Comparison of ENCODE assay signal across 18 cellular contexts in the genomic region with DNA sequence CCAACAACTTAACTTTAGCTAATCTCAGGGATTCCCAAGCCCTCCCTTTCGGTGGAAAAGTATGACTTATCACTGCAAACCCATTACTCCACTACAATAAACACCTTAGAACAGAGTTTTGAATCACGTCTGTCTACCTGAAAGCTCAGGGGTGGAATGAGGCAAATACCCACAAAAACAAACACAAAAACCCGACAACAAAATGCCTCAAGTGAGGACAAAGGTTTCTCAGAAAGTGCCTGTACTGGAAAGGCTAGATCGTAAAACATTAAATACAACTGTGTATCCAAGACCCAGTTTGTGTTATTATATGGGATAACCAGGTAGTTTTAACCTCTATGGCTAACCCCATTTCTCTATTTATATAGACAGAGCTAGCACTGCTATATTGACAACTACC. TPM values are rescaled to one million over a fixed set of nuclear protein-coding genes. Genes with fewer than 3 reads are reported as not detected.
"Had no signal": no experiment of that assay in that cellular context is flagged by ENCODE, and none has a peak within 500 bp of the region (broad histone marks: within the 10 kb centered on the region; RNA-seq: fewer than 3 reads in every experiment).

No MANE protein-coding gene starts in this region.

- H3K9me3 Mint-ChIP-seq: activated naive CD8-positive, alpha-beta T cell treated with anti-CD3 and anti-CD28 coated beads for 36 hours; activated T-cell treated with anti-CD3 and anti-CD28 coated beads, Interleukin-2, amount 50 U/mL, for 4 hours; effector memory CD8-positive, alpha-beta T cell; neural progenitor cell; T-helper 2 cell treated with Interferon-gamma antibody and Interleukin-4, amounts not matched to agents 5 μg/mL and 100 μg/mL, for 36 hours had no signal

- H3K4me1 ChIP-seq: gastroesophageal sphincter, sigmoid colon had no signal

- ATAC-seq: activated T-cell treated with anti-CD3 and anti-CD28 coated beads, Interleukin-2, amount 50 U/mL, for 4 hours; effector memory CD8-positive, alpha-beta T cell; gastroesophageal sphincter; heart right ventricle; lower lobe of right lung had no signal

- H3K4me3 ChIP-seq: gastroesophageal sphincter, heart right ventricle, lower lobe of right lung, neural progenitor cell, sigmoid colon, spleen, thyroid gland had no signal

- H3K27me3 ChIP-seq: brain microvascular endothelial cell, gastroesophageal sphincter, heart right ventricle, neural progenitor cell, sigmoid colon, spleen, thyroid gland had no signal

- DNase-seq: activated gamma-delta T cell treated with Interleukin-2 at 50 U/mL for 16 hours; activated naive CD8-positive, alpha-beta T cell treated with anti-CD3 and anti-CD28 coated beads for 36 hours; activated T-cell treated with anti-CD3 and anti-CD28 coated beads, Interleukin-2, amount 50 U/mL, for 4 hours; anterior cingulate cortex; brain microvascular endothelial cell; dermis blood vessel endothelial cell; effector memory CD8-positive, alpha-beta T cell; heart right ventricle; lower lobe of right lung; spleen; SW 1271; thyroid gland had no signal

- H3K27me3 Mint-ChIP-seq: activated naive CD8-positive, alpha-beta T cell treated with anti-CD3 and anti-CD28 coated beads for 36 hours; effector memory CD8-positive, alpha-beta T cell had no signal

- H3K27ac ChIP-seq: brain microvascular endothelial cell, epithelial cell of prostate, gastroesophageal sphincter, heart right ventricle, lower lobe of right lung, neural progenitor cell, sigmoid colon, spleen, thyroid gland had no signal

- H3K4me3 Mint-ChIP-seq: activated naive CD8-positive, alpha-beta T cell treated with anti-CD3 and anti-CD28 coated beads for 36 hours; activated T-cell treated with anti-CD3 and anti-CD28 coated beads, Interleukin-2, amount 50 U/mL, for 4 hours; effector memory CD8-positive, alpha-beta T cell; neural progenitor cell; T-helper 2 cell treated with Interferon-gamma antibody and Interleukin-4, amounts not matched to agents 5 μg/mL and 100 μg/mL, for 36 hours had no signal

- H3K9me3 ChIP-seq: gastroesophageal sphincter, heart right ventricle, lower lobe of right lung, sigmoid colon, spleen, thyroid gland had no signal

- H3K27ac Mint-ChIP-seq: activated naive CD8-positive, alpha-beta T cell treated with anti-CD3 and anti-CD28 coated beads for 36 hours; neural progenitor cell had no signal

RNA-seq across cellular contexts. Expression of gene RAB19, which starts 49.4 kb away (rescaled TPM):
- total RNA-seq: dermis blood vessel endothelial cell, gastroesophageal sphincter, heart right ventricle, osteocyte, sigmoid colon had no signal
